ENCODE assay signal across 1 cellular context in the genomic region with DNA sequence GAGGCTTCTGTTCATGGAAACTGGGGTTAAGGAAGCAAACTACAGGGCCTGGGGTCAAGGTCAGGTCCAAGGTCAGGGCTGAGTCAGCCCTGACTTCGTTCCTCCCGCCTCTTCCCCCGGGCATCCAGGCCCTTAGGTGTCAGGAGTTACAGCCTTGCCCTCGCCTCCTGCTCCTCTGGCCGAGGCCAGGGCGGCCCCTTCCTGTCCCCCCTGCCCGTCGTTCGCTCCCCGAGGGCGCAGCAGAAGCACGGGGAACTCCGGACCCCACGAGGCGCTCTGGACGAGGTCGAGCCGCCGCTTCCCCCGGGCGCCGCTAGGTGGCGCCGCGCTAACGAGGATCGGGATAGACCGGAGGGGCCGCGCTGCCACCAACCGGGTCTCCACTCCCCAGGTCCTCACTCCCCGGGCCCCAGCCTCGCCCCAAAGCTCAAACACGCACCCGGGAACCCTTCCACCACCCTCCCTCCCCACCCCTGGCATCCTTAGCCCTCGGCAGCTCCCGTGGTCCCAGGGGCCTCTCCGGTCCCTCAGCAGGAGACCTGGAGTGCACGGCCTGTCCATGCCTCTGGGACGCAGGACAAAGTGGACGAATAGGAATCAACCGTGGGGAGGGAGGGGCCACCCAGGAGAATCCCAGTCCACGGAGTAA.
TF ChIP-seq lines count a peak whose summit lies in the region.

No MANE protein-coding gene starts in this region.

TF ChIP-seq in K562, 482 proteins besides CTCF, POLR2A, EP300 and RAD21 (continued from another document and continues in another):
- TF ChIP-seq, protein P1, sequence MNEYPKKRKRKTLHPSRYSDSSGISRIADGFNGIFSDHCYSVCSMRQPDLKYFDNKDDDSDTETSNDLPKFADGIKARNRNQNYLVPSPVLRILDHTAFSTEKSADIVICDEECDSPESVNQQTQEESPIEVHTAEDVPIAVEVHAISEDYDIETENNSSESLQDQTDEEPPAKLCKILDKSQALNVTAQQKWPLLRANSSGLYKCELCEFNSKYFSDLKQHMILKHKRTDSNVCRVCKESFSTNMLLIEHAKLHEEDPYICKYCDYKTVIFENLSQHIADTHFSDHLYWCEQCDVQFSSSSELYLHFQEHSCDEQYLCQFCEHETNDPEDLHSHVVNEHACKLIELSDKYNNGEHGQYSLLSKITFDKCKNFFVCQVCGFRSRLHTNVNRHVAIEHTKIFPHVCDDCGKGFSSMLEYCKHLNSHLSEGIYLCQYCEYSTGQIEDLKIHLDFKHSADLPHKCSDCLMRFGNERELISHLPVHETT (CRISPR knock-in tag; conservative IDR thresholded peaks at IDR 0.05 in 1 of 2, IDR thresholded peaks at IDR 0.05 in 1 of 2): no peak
- TF ChIP-seq ZNF175 (CRISPR knock-in tag; IDR thresholded peaks at IDR 0.05; ENCODE audit: low read depth) (no peak), ZNF766 (CRISPR knock-in tag; conservative IDR thresholded peaks at IDR 0.05) (no peak), PHF20 (IDR thresholded peaks at IDR 0.05; ENCODE audit: partially characterized antibody) (peak; percentile 31), FOXJ3 (CRISPR knock-in tag; IDR thresholded peaks at IDR 0.05) (no peak), ZNF57 (CRISPR knock-in tag; IDR thresholded peaks at IDR 0.05) (no peak), SNIP1 (IDR thresholded peaks at IDR 0.05; ENCODE audit: low read depth) (no peak), ZNF695 (CRISPR knock-in tag; IDR thresholded peaks at IDR 0.05) (no peak), NCOA2 (IDR thresholded peaks at IDR 0.05; ENCODE audit: partially characterized antibody in 2 of 2) (no peak), BACH1 (tag; IDR thresholded peaks at IDR 0.05) (no peak), ZFPM2 (CRISPR knock-in tag; IDR thresholded peaks at IDR 0.05) (no peak), ZNF561 (CRISPR knock-in tag; conservative IDR thresholded peaks at IDR 0.05) (no peak), ZNF444 (CRISPR knock-in tag; IDR thresholded peaks at IDR 0.05) (no peak), MAFK (IDR thresholded peaks at IDR 0.05; ENCODE audit: low read length) (0 out of 2 replicates have a peak, but pooled peaks have one; percentile 10), GTF2F1 (IDR thresholded peaks at IDR 0.05; ENCODE audit: low read depth, low read length) (no peak), HCFC1 (IDR thresholded peaks at IDR 0.05; ENCODE audit: low read depth, low read length) (no peak), DNMT1 (IDR thresholded peaks at IDR 0.05) (no peak), L3MBTL2 (IDR thresholded peaks at IDR 0.05) (peak; percentile 92), ZNF263 (CRISPR knock-in tag; IDR thresholded peaks at IDR 0.05; ENCODE audit: borderline replicate concordance) (peak; percentile 47; the same call in 1 of the 2 replicates)
- TF ChIP-seq, protein P2, sequence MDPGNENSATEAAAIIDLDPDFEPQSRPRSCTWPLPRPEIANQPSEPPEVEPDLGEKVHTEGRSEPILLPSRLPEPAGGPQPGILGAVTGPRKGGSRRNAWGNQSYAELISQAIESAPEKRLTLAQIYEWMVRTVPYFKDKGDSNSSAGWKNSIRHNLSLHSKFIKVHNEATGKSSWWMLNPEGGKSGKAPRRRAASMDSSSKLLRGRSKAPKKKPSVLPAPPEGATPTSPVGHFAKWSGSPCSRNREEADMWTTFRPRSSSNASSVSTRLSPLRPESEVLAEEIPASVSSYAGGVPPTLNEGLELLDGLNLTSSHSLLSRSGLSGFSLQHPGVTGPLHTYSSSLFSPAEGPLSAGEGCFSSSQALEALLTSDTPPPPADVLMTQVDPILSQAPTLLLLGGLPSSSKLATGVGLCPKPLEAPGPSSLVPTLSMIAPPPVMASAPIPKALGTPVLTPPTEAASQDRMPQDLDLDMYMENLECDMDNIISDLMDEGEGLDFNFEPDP (CRISPR knock-in tag; IDR thresholded peaks at IDR 0.05): no peak
- TF ChIP-seq, protein P3, sequence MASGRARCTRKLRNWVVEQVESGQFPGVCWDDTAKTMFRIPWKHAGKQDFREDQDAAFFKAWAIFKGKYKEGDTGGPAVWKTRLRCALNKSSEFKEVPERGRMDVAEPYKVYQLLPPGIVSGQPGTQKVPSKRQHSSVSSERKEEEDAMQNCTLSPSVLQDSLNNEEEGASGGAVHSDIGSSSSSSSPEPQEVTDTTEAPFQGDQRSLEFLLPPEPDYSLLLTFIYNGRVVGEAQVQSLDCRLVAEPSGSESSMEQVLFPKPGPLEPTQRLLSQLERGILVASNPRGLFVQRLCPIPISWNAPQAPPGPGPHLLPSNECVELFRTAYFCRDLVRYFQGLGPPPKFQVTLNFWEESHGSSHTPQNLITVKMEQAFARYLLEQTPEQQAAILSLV (tag; IDR thresholded peaks at IDR 0.05): no peak
- TF ChIP-seq, protein P4, sequence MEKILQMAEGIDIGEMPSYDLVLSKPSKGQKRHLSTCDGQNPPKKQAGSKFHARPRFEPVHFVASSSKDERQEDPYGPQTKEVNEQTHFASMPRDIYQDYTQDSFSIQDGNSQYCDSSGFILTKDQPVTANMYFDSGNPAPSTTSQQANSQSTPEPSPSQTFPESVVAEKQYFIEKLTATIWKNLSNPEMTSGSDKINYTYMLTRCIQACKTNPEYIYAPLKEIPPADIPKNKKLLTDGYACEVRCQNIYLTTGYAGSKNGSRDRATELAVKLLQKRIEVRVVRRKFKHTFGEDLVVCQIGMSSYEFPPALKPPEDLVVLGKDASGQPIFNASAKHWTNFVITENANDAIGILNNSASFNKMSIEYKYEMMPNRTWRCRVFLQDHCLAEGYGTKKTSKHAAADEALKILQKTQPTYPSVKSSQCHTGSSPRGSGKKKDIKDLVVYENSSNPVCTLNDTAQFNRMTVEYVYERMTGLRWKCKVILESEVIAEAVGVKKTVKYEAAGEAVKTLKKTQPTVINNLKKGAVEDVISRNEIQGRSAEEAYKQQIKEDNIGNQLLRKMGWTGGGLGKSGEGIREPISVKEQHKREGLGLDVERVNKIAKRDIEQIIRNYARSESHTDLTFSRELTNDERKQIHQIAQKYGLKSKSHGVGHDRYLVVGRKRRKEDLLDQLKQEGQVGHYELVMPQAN (IDR thresholded peaks at IDR 0.05; ENCODE audit: borderline replicate concordance): no peak
- TF ChIP-seq, protein P5, sequence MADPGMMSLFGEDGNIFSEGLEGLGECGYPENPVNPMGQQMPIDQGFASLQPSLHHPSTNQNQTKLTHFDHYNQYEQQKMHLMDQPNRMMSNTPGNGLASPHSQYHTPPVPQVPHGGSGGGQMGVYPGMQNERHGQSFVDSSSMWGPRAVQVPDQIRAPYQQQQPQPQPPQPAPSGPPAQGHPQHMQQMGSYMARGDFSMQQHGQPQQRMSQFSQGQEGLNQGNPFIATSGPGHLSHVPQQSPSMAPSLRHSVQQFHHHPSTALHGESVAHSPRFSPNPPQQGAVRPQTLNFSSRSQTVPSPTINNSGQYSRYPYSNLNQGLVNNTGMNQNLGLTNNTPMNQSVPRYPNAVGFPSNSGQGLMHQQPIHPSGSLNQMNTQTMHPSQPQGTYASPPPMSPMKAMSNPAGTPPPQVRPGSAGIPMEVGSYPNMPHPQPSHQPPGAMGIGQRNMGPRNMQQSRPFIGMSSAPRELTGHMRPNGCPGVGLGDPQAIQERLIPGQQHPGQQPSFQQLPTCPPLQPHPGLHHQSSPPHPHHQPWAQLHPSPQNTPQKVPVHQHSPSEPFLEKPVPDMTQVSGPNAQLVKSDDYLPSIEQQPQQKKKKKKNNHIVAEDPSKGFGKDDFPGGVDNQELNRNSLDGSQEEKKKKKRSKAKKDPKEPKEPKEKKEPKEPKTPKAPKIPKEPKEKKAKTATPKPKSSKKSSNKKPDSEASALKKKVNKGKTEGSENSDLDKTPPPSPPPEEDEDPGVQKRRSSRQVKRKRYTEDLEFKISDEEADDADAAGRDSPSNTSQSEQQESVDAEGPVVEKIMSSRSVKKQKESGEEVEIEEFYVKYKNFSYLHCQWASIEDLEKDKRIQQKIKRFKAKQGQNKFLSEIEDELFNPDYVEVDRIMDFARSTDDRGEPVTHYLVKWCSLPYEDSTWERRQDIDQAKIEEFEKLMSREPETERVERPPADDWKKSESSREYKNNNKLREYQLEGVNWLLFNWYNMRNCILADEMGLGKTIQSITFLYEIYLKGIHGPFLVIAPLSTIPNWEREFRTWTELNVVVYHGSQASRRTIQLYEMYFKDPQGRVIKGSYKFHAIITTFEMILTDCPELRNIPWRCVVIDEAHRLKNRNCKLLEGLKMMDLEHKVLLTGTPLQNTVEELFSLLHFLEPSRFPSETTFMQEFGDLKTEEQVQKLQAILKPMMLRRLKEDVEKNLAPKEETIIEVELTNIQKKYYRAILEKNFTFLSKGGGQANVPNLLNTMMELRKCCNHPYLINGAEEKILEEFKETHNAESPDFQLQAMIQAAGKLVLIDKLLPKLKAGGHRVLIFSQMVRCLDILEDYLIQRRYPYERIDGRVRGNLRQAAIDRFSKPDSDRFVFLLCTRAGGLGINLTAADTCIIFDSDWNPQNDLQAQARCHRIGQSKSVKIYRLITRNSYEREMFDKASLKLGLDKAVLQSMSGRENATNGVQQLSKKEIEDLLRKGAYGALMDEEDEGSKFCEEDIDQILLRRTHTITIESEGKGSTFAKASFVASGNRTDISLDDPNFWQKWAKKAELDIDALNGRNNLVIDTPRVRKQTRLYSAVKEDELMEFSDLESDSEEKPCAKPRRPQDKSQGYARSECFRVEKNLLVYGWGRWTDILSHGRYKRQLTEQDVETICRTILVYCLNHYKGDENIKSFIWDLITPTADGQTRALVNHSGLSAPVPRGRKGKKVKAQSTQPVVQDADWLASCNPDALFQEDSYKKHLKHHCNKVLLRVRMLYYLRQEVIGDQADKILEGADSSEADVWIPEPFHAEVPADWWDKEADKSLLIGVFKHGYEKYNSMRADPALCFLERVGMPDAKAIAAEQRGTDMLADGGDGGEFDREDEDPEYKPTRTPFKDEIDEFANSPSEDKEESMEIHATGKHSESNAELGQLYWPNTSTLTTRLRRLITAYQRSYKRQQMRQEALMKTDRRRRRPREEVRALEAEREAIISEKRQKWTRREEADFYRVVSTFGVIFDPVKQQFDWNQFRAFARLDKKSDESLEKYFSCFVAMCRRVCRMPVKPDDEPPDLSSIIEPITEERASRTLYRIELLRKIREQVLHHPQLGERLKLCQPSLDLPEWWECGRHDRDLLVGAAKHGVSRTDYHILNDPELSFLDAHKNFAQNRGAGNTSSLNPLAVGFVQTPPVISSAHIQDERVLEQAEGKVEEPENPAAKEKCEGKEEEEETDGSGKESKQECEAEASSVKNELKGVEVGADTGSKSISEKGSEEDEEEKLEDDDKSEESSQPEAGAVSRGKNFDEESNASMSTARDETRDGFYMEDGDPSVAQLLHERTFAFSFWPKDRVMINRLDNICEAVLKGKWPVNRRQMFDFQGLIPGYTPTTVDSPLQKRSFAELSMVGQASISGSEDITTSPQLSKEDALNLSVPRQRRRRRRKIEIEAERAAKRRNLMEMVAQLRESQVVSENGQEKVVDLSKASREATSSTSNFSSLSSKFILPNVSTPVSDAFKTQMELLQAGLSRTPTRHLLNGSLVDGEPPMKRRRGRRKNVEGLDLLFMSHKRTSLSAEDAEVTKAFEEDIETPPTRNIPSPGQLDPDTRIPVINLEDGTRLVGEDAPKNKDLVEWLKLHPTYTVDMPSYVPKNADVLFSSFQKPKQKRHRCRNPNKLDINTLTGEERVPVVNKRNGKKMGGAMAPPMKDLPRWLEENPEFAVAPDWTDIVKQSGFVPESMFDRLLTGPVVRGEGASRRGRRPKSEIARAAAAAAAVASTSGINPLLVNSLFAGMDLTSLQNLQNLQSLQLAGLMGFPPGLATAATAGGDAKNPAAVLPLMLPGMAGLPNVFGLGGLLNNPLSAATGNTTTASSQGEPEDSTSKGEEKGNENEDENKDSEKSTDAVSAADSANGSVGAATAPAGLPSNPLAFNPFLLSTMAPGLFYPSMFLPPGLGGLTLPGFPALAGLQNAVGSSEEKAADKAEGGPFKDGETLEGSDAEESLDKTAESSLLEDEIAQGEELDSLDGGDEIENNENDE (IDR thresholded peaks at IDR 0.05; ENCODE audit: low read depth, low read length): no peak
- TF ChIP-seq, protein P6, sequence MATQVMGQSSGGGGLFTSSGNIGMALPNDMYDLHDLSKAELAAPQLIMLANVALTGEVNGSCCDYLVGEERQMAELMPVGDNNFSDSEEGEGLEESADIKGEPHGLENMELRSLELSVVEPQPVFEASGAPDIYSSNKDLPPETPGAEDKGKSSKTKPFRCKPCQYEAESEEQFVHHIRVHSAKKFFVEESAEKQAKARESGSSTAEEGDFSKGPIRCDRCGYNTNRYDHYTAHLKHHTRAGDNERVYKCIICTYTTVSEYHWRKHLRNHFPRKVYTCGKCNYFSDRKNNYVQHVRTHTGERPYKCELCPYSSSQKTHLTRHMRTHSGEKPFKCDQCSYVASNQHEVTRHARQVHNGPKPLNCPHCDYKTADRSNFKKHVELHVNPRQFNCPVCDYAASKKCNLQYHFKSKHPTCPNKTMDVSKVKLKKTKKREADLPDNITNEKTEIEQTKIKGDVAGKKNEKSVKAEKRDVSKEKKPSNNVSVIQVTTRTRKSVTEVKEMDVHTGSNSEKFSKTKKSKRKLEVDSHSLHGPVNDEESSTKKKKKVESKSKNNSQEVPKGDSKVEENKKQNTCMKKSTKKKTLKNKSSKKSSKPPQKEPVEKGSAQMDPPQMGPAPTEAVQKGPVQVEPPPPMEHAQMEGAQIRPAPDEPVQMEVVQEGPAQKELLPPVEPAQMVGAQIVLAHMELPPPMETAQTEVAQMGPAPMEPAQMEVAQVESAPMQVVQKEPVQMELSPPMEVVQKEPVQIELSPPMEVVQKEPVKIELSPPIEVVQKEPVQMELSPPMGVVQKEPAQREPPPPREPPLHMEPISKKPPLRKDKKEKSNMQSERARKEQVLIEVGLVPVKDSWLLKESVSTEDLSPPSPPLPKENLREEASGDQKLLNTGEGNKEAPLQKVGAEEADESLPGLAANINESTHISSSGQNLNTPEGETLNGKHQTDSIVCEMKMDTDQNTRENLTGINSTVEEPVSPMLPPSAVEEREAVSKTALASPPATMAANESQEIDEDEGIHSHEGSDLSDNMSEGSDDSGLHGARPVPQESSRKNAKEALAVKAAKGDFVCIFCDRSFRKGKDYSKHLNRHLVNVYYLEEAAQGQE (CRISPR knock-in tag; IDR thresholded peaks at IDR 0.05; ENCODE audit: low read depth): no peak
- TF ChIP-seq, protein P7, sequence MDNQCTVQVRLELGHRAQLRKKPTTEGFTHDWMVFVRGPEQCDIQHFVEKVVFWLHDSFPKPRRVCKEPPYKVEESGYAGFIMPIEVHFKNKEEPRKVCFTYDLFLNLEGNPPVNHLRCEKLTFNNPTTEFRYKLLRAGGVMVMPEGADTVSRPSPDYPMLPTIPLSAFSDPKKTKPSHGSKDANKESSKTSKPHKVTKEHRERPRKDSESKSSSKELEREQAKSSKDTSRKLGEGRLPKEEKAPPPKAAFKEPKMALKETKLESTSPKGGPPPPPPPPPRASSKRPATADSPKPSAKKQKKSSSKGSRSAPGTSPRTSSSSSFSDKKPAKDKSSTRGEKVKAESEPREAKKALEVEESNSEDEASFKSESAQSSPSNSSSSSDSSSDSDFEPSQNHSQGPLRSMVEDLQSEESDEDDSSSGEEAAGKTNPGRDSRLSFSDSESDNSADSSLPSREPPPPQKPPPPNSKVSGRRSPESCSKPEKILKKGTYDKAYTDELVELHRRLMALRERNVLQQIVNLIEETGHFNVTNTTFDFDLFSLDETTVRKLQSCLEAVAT (IDR thresholded peaks at IDR 0.05): 0 out of 4 replicates have a peak, but pooled peaks of 1 of the 2 experiments have one; percentile 29
